1 cellular context compared by ENCODE assay signal in the genomic region with DNA sequence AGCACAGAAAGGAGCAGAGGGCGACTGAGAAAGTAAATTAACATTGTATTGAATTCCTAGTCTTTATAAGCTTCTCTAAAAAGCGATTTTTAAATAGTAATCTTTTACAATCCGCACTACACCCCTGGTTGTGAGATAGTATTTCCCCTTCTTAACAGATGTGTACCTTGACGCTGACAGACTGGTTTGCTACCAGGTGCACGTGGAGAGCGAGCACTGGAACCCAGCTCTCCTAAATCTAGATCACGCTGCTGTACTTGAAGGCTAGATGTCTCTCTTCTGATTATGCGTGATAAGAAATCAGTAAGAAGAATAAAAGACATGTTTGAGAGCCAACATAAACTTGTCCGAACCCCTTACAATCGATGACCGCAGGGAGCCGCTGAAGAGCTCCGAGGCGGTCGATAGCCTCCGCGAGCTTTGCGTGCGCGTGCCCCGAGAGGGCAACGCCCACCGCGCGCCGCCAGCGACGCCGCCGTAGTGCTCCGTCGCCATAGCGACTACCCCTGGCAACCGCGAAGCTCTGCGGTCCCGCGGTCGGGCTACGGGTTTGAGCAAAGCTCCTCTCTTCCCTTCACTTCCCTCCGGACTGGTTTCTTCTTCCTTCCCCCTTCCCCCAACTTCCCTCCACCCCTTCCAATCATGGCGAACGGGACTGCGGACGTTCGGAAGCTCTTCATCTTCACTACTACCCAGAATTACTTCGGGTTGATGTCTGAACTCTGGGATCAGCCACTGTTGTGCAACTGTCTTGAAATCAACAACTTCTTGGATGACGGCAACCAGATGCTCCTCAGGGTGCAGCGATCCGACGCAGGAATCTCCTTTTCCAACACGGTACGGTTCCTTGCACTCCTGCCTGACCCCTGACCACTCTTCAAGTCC.
TF ChIP-seq lines count a peak whose summit lies in the region.

A gene with protein sequence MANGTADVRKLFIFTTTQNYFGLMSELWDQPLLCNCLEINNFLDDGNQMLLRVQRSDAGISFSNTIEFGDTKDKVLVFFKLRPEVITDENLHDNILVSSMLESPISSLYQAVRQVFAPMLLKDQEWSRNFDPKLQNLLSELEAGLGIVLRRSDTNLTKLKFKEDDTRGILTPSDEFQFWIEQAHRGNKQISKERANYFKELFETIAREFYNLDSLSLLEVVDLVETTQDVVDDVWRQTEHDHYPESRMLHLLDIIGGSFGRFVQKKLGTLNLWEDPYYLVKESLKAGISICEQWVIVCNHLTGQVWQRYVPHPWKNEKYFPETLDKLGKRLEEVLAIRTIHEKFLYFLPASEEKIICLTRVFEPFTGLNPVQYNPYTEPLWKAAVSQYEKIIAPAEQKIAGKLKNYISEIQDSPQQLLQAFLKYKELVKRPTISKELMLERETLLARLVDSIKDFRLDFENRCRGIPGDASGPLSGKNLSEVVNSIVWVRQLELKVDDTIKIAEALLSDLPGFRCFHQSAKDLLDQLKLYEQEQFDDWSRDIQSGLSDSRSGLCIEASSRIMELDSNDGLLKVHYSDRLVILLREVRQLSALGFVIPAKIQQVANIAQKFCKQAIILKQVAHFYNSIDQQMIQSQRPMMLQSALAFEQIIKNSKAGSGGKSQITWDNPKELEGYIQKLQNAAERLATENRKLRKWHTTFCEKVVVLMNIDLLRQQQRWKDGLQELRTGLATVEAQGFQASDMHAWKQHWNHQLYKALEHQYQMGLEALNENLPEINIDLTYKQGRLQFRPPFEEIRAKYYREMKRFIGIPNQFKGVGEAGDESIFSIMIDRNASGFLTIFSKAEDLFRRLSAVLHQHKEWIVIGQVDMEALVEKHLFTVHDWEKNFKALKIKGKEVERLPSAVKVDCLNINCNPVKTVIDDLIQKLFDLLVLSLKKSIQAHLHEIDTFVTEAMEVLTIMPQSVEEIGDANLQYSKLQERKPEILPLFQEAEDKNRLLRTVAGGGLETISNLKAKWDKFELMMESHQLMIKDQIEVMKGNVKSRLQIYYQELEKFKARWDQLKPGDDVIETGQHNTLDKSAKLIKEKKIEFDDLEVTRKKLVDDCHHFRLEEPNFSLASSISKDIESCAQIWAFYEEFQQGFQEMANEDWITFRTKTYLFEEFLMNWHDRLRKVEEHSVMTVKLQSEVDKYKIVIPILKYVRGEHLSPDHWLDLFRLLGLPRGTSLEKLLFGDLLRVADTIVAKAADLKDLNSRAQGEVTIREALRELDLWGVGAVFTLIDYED (N-terminal part only) (plus strand): TSS at position 494 of the 885 bp plus-strand sequence. CDS start 149 bp downstream, at position 643.

TF ChIP-seq in HepG2, 621 proteins besides CTCF, POLR2A, EP300 and RAD21 (continued from another document):
- TF ChIP-seq, protein P1, sequence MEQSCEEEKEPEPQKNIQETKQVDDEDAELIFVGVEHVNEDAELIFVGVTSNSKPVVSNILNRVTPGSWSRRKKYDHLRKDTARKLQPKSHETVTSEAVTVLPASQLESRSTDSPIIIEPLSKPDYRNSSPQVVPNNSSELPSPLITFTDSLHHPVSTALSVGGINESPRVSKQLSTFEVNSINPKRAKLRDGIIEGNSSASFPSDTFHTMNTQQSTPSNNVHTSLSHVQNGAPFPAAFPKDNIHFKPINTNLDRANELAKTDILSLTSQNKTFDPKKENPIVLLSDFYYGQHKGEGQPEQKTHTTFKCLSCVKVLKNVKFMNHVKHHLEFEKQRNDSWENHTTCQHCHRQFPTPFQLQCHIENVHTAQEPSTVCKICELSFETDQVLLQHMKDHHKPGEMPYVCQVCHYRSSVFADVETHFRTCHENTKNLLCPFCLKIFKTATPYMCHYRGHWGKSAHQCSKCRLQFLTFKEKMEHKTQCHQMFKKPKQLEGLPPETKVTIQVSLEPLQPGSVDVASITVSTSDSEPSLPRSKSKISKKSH (CRISPR knock-in tag; IDR thresholded peaks at IDR 0.05; ENCODE audit: borderline replicate concordance), result no peak
- TF ChIP-seq MBD4 (IDR thresholded peaks at IDR 0.05; ENCODE audit: borderline replicate concordance, low read length) (no peak), ZNF749 (CRISPR knock-in tag; IDR thresholded peaks at IDR 0.05; ENCODE audit: borderline replicate concordance) (no peak; the same call in 1 of the 2 replicates), GFI1 (CRISPR knock-in tag; IDR thresholded peaks at IDR 0.05; ENCODE audit: borderline replicate concordance) (no peak), REXO4 (CRISPR knock-in tag; IDR thresholded peaks at IDR 0.05; ENCODE audit: borderline replicate concordance) (no peak), NR3C1 (CRISPR knock-in tag; IDR thresholded peaks at IDR 0.05) (no peak), ZNF577 (CRISPR knock-in tag; IDR thresholded peaks at IDR 0.05; ENCODE audit: borderline replicate concordance, low read depth) (no peak), REL (CRISPR knock-in tag; conservative IDR thresholded peaks at IDR 0.05) (no peak), ZNF329 (CRISPR knock-in tag; IDR thresholded peaks at IDR 0.05; ENCODE audit: low read depth) (no peak), KDM3A (CRISPR knock-in tag; IDR thresholded peaks at IDR 0.05; ENCODE audit: low read depth) (0 out of 2 replicates have a peak, but pooled peaks have one; percentile 70), IRX3 (CRISPR knock-in tag; IDR thresholded peaks at IDR 0.05; ENCODE audit: borderline replicate concordance, low read depth) (no peak), ZNF607 (CRISPR knock-in tag; IDR thresholded peaks at IDR 0.05; ENCODE audit: borderline replicate concordance) (no peak), PRPF4 (IDR thresholded peaks at IDR 0.05; ENCODE audit: low read depth, low read length, poor library complexity, severe bottlenecking) (no peak), SRSF4 (IDR thresholded peaks at IDR 0.05; ENCODE audit: low read depth, low read length, poor library complexity, severe bottlenecking) (no peak), CCAR2 (optimal IDR thresholded peaks at IDR 0.05; ENCODE audit: low read depth, low read length) (no peak), BRD4 (CRISPR knock-in tag; IDR thresholded peaks at IDR 0.05) (no peak), ZNF44 (CRISPR knock-in tag; IDR thresholded peaks at IDR 0.05) (no peak), ZNF562 (CRISPR knock-in tag; IDR thresholded peaks at IDR 0.05; ENCODE audit: borderline replicate concordance) (no peak), XRCC5 (optimal IDR thresholded peaks at IDR 0.05; ENCODE audit: low read length) (no peak), MZF1 (CRISPR knock-in tag; IDR thresholded peaks at IDR 0.05; ENCODE audit: borderline replicate concordance) (no peak), ZSCAN21 (CRISPR knock-in tag; IDR thresholded peaks at IDR 0.05; ENCODE audit: borderline replicate concordance) (no peak), FOXA3 (CRISPR knock-in tag; IDR thresholded peaks at IDR 0.05) (peak; percentile 46)
- TF ChIP-seq, protein P2, sequence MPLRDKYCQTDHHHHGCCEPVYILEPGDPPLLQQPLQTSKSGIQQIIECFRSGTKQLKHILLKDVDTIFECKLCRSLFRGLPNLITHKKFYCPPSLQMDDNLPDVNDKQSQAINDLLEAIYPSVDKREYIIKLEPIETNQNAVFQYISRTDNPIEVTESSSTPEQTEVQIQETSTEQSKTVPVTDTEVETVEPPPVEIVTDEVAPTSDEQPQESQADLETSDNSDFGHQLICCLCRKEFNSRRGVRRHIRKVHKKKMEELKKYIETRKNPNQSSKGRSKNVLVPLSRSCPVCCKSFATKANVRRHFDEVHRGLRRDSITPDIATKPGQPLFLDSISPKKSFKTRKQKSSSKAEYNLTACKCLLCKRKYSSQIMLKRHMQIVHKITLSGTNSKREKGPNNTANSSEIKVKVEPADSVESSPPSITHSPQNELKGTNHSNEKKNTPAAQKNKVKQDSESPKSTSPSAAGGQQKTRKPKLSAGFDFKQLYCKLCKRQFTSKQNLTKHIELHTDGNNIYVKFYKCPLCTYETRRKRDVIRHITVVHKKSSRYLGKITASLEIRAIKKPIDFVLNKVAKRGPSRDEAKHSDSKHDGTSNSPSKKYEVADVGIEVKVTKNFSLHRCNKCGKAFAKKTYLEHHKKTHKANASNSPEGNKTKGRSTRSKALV (CRISPR knock-in tag; IDR thresholded peaks at IDR 0.05), result 0 out of 2 replicates have a peak, but pooled peaks have one; percentile 48
- TF ChIP-seq, protein P3, sequence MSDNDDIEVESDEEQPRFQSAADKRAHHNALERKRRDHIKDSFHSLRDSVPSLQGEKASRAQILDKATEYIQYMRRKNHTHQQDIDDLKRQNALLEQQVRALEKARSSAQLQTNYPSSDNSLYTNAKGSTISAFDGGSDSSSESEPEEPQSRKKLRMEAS (IDR thresholded peaks at IDR 0.05), result peak; percentile 82
- TF ChIP-seq, protein P4, sequence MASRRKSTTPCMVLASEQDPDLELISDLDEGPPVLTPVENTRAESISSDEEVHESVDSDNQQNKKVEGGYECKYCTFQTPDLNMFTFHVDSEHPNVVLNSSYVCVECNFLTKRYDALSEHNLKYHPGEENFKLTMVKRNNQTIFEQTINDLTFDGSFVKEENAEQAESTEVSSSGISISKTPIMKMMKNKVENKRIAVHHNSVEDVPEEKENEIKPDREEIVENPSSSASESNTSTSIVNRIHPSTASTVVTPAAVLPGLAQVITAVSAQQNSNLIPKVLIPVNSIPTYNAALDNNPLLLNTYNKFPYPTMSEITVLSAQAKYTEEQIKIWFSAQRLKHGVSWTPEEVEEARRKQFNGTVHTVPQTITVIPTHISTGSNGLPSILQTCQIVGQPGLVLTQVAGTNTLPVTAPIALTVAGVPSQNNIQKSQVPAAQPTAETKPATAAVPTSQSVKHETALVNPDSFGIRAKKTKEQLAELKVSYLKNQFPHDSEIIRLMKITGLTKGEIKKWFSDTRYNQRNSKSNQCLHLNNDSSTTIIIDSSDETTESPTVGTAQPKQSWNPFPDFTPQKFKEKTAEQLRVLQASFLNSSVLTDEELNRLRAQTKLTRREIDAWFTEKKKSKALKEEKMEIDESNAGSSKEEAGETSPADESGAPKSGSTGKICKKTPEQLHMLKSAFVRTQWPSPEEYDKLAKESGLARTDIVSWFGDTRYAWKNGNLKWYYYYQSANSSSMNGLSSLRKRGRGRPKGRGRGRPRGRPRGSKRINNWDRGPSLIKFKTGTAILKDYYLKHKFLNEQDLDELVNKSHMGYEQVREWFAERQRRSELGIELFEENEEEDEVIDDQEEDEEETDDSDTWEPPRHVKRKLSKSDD (CRISPR knock-in tag; IDR thresholded peaks at IDR 0.05; ENCODE audit: low read depth), result no peak
- TF ChIP-seq, protein P5, sequence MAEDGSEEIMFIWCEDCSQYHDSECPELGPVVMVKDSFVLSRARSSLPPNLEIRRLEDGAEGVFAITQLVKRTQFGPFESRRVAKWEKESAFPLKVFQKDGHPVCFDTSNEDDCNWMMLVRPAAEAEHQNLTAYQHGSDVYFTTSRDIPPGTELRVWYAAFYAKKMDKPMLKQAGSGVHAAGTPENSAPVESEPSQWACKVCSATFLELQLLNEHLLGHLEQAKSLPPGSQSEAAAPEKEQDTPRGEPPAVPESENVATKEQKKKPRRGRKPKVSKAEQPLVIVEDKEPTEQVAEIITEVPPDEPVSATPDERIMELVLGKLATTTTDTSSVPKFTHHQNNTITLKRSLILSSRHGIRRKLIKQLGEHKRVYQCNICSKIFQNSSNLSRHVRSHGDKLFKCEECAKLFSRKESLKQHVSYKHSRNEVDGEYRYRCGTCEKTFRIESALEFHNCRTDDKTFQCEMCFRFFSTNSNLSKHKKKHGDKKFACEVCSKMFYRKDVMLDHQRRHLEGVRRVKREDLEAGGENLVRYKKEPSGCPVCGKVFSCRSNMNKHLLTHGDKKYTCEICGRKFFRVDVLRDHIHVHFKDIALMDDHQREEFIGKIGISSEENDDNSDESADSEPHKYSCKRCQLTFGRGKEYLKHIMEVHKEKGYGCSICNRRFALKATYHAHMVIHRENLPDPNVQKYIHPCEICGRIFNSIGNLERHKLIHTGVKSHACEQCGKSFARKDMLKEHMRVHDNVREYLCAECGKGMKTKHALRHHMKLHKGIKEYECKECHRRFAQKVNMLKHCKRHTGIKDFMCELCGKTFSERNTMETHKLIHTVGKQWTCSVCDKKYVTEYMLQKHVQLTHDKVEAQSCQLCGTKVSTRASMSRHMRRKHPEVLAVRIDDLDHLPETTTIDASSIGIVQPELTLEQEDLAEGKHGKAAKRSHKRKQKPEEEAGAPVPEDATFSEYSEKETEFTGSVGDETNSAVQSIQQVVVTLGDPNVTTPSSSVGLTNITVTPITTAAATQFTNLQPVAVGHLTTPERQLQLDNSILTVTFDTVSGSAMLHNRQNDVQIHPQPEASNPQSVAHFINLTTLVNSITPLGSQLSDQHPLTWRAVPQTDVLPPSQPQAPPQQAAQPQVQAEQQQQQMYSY (CRISPR knock-in tag; IDR thresholded peaks at IDR 0.05), result no peak
- TF ChIP-seq, protein P6, sequence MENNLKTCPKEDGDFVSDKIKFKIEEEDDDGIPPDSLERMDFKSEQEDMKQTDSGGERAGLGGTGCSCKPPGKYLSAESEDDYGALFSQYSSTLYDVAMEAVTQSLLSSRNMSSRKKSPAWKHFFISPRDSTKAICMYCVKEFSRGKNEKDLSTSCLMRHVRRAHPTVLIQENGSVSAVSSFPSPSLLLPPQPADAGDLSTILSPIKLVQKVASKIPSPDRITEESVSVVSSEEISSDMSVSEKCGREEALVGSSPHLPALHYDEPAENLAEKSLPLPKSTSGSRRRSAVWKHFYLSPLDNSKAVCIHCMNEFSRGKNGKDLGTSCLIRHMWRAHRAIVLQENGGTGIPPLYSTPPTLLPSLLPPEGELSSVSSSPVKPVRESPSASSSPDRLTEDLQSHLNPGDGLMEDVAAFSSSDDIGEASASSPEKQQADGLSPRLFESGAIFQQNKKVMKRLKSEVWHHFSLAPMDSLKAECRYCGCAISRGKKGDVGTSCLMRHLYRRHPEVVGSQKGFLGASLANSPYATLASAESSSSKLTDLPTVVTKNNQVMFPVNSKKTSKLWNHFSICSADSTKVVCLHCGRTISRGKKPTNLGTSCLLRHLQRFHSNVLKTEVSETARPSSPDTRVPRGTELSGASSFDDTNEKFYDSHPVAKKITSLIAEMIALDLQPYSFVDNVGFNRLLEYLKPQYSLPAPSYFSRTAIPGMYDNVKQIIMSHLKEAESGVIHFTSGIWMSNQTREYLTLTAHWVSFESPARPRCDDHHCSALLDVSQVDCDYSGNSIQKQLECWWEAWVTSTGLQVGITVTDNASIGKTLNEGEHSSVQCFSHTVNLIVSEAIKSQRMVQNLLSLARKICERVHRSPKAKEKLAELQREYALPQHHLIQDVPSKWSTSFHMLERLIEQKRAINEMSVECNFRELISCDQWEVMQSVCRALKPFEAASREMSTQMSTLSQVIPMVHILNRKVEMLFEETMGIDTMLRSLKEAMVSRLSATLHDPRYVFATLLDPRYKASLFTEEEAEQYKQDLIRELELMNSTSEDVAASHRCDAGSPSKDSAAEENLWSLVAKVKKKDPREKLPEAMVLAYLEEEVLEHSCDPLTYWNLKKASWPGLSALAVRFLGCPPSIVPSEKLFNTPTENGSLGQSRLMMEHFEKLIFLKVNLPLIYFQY (CRISPR knock-in tag; IDR thresholded peaks at IDR 0.05; ENCODE audit: borderline replicate concordance), result 0 out of 2 replicates have a peak, but pooled peaks have one; percentile 44
